9 cellular contexts compared by ENCODE assay signal in the genomic region with DNA sequence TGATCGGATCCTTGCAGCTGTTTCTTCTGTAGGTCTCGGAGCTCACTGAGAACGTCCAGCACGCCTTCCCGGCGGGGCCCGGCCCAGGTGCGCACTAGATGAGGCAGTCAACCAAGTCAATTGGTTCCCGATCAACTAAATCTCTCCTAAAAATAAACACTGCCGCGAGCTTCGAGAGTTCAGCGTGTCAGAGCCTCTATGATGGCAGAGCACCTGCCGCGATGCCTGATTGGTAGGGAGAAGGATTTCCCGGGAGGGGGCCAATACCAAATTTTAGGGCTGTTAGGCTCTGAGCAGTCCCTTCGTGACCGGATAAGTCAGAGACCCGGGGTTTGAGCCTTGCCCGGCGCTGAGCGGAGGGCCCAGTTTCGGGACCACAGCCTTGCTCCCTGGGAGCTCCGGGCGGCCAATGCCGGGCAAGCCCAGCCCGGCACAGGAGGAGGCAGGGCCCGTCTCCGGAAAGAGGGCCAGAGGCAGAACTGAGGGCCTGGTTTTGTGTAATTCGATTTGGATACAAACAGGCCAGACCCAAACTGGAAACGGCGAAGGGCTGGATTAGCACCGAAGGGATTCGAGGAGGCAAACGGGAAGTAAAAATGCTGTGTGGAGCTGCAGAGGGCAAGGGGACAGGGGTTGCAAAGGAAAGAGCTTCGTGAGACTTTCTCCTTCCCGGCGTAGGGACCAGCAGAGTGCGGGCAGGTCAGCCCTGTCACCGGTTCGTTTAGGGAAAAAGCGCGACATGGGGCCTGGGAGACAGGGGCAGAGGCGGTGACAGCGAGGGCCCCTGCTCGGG. TPM values are rescaled to one million over a fixed set of nuclear protein-coding genes. Genes with fewer than 3 reads are reported as not detected.
DNase-seq lines count a peak whose midpoint lies in the region; ATAC-seq and TF ChIP-seq lines count a peak whose summit lies in the region.
"Had no signal": no experiment of that assay in that cellular context is flagged by ENCODE, and none has a peak within 500 bp of the region (broad histone marks: within the 10 kb centered on the region; RNA-seq: fewer than 3 reads in every experiment).

No MANE protein-coding gene starts in this region.

- H3K4me3 ChIP-seq in mammary epithelial cell (replicated peaks in 1 of 3; ENCODE audit: insufficient read depth in 1 of 3, low read depth in 2 of 3, low read length in 3 of 3) (peak overlapping the region; percentile 21 to 51 (median 33)), mesodermal cell (ENCODE audit: extremely low read depth, insufficient read depth, low read length, poor library complexity, severe bottlenecking) (peak overlapping the region; percentile 16)

- dilution Hi-C loops in mammary epithelial cell (cut with HindIII; ENCODE audit: low sequenced_read_pairs) = no loop called here

- peak overlapping the region; percentile 98 for H2AFZ ChIP-seq in mammary epithelial cell (ENCODE audit: low read depth, low read length)

- no peaks in the 10 kb centered on the region for H3K79me2 ChIP-seq in mammary epithelial cell (ENCODE audit: insufficient read depth, low read length)

- peak; percentile 52 for DNase-seq in DMS79 treated with DMSO at 0.1 percent for 48 hours (lab: John Stamatoyannopoulos, UW)
- DNase-seq in mammary epithelial cell = no peak
- DNase-seq in activated effector memory CD4-positive, alpha-beta T cell treated with Interleukin-2 at 50 U/mL for 16 hours = no peak
- DNase-seq in NK-92 (lab: John Stamatoyannopoulos, UW; ENCODE audit: unreplicated experiment) = no peak

- no peak overlapping the region for H3K9ac ChIP-seq in mammary epithelial cell (ENCODE audit: insufficient read depth, low read length)

- peak overlapping the region; percentile 95 for H3K4me2 ChIP-seq in mammary epithelial cell (ENCODE audit: insufficient read depth, low read depth, low read length)

- H3K27me3 ChIP-seq in mammary epithelial cell (ENCODE audit: insufficient read depth, low read length) = peaks cover 12% of the 10 kb centered on the region

- TF ChIP-seq CTCF in mammary epithelial cell (conservative IDR thresholded peaks at IDR 0.05 in 1 of 2, IDR thresholded peaks at IDR 0.05 in 1 of 2; ENCODE audit: extremely low read depth in 1 of 2, insufficient read depth in 1 of 2, low read depth in 1 of 2, low read length in 2 of 2) = no peak

- in situ Hi-C loops in mammary epithelial cell (cut with MboI; ENCODE audit: low sequenced_read_pairs in 2 of 2) = no loop called here

- BruUV-seq in mammary epithelial cell (replicated peaks; lab: Mats Ljungman, UMichigan) = no TSS peak

- CTCF ChIA-PET in mammary epithelial cell (lab: Charles Lee; ENCODE audit: low non-redundant PET) = interaction anchor here (0.6 kb wide), 1 partner anchor 12 kb away, joined by 3 read pairs; no protein-coding TSS in a partner anchor

- H3K4me1 ChIP-seq in mammary epithelial cell (ENCODE audit: insufficient read depth, low read length) = peaks cover 8% of the 10 kb centered on the region
- H3K4me1 ChIP-seq in mesodermal cell (ENCODE audit: control insufficient read depth, insufficient read depth, low read length, poor library complexity, severe bottlenecking) = peaks cover 5% of the 10 kb centered on the region

- no peaks in the 10 kb centered on the region for H3K9me3 ChIP-seq in mammary epithelial cell (replicated peaks; ENCODE audit: insufficient read depth, low read length)
- no peaks in the 10 kb centered on the region for H3K9me3 ChIP-seq in mesodermal cell (ENCODE audit: control insufficient read depth, low read length)
- H3K9me3 ChIP-seq: neutrophil had no signal

- no peaks in the 10 kb centered on the region for H4K20me1 ChIP-seq in mammary epithelial cell (ENCODE audit: insufficient read depth, low read length)

- ATAC-seq in HG03571 (IDR thresholded peaks at IDR 0.05; ENCODE audit: unreplicated experiment) (peak; percentile 26), GM19463 (IDR thresholded peaks at IDR 0.05; ENCODE audit: unreplicated experiment) (no peak), HG03097 (IDR thresholded peaks at IDR 0.05; ENCODE audit: low FRiP score, unreplicated experiment) (no peak)

- 25% methylated on average over 14 of the region's 46 CpGs for WGBS in mammary epithelial cell (ENCODE audit: low coverage, missing lambda C conversion rate)
- 10 to 15% methylated on average over 31 to 37 of the region's 46 CpGs for WGBS in mesodermal cell (ENCODE audit: insufficient coverage in 2 of 2), 2 experiments

- H3K27ac ChIP-seq in mammary epithelial cell (ENCODE audit: insufficient read depth, low read depth, low read length) (no peak overlapping the region), mesodermal cell (ENCODE audit: low read depth, low read length, severe bottlenecking) (no peak overlapping the region)
- H3K27ac ChIP-seq: neutrophil had no signal

- H3K36me3 ChIP-seq in mammary epithelial cell (ENCODE audit: insufficient read depth, low read length) = no peaks in the 10 kb centered on the region
- H3K36me3 ChIP-seq in mesodermal cell (ENCODE audit: control insufficient read depth, insufficient read depth, low read length) = no peaks in the 10 kb centered on the region
- H3K36me3 ChIP-seq: neutrophil had no signal

- intact Hi-C loops in mammary epithelial cell (cut with micrococcal nuclease) = no loop called here

RNA-seq across cellular contexts. Expression of a gene that starts 0.6 kb away (rescaled TPM):
- total RNA-seq in mammary epithelial cell = not detected
- not detected for polyA plus RNA-seq in mammary epithelial cell
- not detected for polyA minus RNA-seq in mammary epithelial cell
- polyA plus RNA-seq in mesodermal cell (2013, experiment 1 of 2) = not detected
- not detected for polyA plus RNA-seq in mesodermal cell (2013, experiment 2 of 2)
